Comparison of ENCODE assay signal across 8 cellular contexts in the genomic region with DNA sequence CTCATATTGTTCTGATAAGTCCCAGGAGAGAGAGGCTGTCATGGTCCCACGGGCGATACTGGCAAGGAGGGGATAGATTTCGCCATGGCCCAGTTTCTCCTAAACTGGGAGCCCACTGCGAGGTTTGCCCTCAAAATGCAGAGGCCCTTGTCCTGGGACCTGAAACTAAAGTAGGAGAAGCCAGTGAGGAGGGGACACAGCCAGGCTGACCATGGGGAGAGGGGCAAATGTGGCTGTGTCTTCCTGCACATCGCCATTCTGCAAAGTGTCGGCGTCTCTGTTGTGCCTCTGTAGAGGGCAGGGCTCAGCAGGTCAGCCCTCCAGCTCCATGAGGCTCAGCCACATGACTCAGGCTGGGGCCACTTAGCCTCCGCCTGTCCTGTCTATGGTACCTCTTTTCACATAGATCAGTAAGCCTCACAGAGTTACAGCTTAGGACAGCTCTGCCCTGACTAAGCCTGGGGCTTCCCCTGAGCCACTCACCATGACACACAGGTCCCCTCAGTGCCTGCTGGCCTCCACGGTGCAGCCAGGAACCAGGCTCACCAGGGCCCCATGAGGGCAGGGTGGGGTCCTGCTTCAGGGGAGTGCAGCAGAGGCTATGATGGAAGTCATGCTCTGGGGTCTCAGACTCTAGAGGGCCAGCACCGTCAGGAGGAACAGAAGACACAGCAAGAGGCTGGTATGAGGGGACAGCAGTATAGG. TPM values are rescaled to one million over a fixed set of nuclear protein-coding genes. Genes with fewer than 3 reads are reported as not detected.
DNase-seq lines count a peak whose midpoint lies in the region; ATAC-seq and TF ChIP-seq lines count a peak whose summit lies in the region.
"Had no signal": no experiment of that assay in that cellular context is flagged by ENCODE, and none has a peak within 500 bp of the region (broad histone marks: within the 10 kb centered on the region; RNA-seq: fewer than 3 reads in every experiment).

No MANE protein-coding gene starts in this region.

- H3K36me3 ChIP-seq in mucosa of descending colon (ENCODE audit: low read depth) = no peaks in the 10 kb centered on the region

- no peak overlapping the region for H3K4me3 ChIP-seq in mucosa of descending colon

- H3K4me1 ChIP-seq in mucosa of descending colon (ENCODE audit: low read depth) = no peaks in the 10 kb centered on the region

- H3K9me3 ChIP-seq in mucosa of descending colon = no peaks in the 10 kb centered on the region

- intact Hi-C loops in mucosa of descending colon (cut with DNase I, micrococcal nuclease) = no loop called here

- ATAC-seq in GM18861 (IDR thresholded peaks at IDR 0.05; ENCODE audit: unreplicated experiment) (peak; percentile 74), GM21576 (IDR thresholded peaks at IDR 0.05; ENCODE audit: unreplicated experiment) (peak; percentile 61), HG03439 (IDR thresholded peaks at IDR 0.05; ENCODE audit: unreplicated experiment) (peak; percentile 66), mucosa of descending colon (peak; percentile 33)

- no peak for TF ChIP-seq CTCF in mucosa of descending colon (IDR thresholded peaks at IDR 0.05)

- no peak for DNase-seq in mucosa of descending colon
- no peak for DNase-seq in occipital lobe (lab: John Stamatoyannopoulos, UW)
- no peak for DNase-seq in RKO (ENCODE audit: low spot score)
- DNase-seq in activated CD8-positive, alpha-beta memory T cell treated with anti-CD3 and anti-CD28 coated beads, Interleukin-2, amount 50 U/mL, for 4 hours = no peak
- DNase-seq: activated CD4-positive, CD25-positive, alpha-beta regulatory T cell had no signal

RNA-seq across cellular contexts. Expression of gene PLXNA1, which starts 28.6 kb away (rescaled TPM):
- total RNA-seq in mucosa of descending colon (10 to 100 TPM; 11.8 to 19.3 (median 12.7) TPM), occipital lobe (47.7 TPM)
